8 cellular contexts compared by ENCODE assay signal in the genomic region with DNA sequence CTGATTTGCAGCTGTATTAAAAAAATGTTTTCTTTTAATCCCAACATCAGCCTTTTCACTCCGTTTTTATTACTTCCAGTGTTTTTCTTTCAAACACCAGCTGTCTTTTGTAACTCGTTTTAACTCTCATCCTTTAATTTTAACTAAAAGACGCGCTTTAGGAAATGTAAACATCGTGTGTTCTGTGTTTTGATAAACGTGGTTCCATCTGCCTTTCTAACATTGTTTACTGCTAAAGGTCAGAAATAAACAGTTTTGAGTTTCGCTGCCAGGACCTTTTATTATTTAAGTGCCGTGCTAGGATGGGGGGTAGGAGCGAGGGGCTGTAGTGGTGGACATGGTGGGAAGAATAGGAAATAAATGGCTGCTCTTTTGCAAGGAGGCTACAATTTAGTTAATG. TPM values are rescaled to one million over a fixed set of nuclear protein-coding genes. Genes with fewer than 3 reads are reported as not detected.
DNase-seq lines count a peak whose midpoint lies in the region; ATAC-seq and TF ChIP-seq lines count a peak whose summit lies in the region.

No MANE protein-coding gene starts in this region.

- H3K36me3 Mint-ChIP-seq in CD8-positive, alpha-beta memory T cell, result peaks cover 6 to 18% (median 7%) of the 10 kb centered on the region in 3 donors

- H3K36me3 ChIP-seq in CD8-positive, alpha-beta memory T cell (ENCODE audit: insufficient read depth, low read length), result no peaks in the 10 kb centered on the region
- H3K36me3 ChIP-seq in NT2/D1 (ENCODE audit: insufficient read depth, insufficient read length, low read length) (peaks cover 12% of the 10 kb centered on the region), endocrine pancreas (ENCODE audit: control insufficient read depth, insufficient read depth, low read length) (no peaks in the 10 kb centered on the region), neutrophil (no peaks in the 10 kb centered on the region)

- no peak for DNase-seq in CD8-positive, alpha-beta memory T cell
- DNase-seq in NT2/D1 (ENCODE audit: low read depth, low spot score) (no peak), cerebellar cortex (ENCODE audit: low spot score) (no peak)

- peak overlapping the region; percentile 89 to 98 (median 95) for H3K4me3 Mint-ChIP-seq in CD8-positive, alpha-beta memory T cell

- H3K27me3 Mint-ChIP-seq in CD8-positive, alpha-beta memory T cell, result no peaks in the 10 kb centered on the region

- no peaks in the 10 kb centered on the region for H3K9me3 Mint-ChIP-seq in CD8-positive, alpha-beta memory T cell

- no peaks in the 10 kb centered on the region for H3K27me3 ChIP-seq in CD8-positive, alpha-beta memory T cell (ENCODE audit: insufficient read depth, low read length, poor library complexity, severe bottlenecking)
- H3K27me3 ChIP-seq in NT2/D1 (ENCODE audit: insufficient read depth, insufficient read length) (no peaks in the 10 kb centered on the region), endocrine pancreas (ENCODE audit: control insufficient read depth, insufficient read depth, low read length) (no peaks in the 10 kb centered on the region), neutrophil (peaks cover 24% of the 10 kb centered on the region)

- H3K4me1 Mint-ChIP-seq in CD8-positive, alpha-beta memory T cell, result peaks cover 27 to 49% (median 35%) of the 10 kb centered on the region in 3 donors

- H3K27ac Mint-ChIP-seq in CD8-positive, alpha-beta memory T cell, result peak overlapping the region; percentile 13 to 99 (median 95)

- POLR2A ChIA-PET in CD8-positive, alpha-beta memory T cell (lab: Charles Lee), result interaction anchor here (0.5 to 0.7 kb wide), 5 partner anchors 9 to 531 kb away, joined by 3 to 4 read pairs (median 3); a partner anchor contains a TSS

- no peaks in the 10 kb centered on the region for H3K9me3 ChIP-seq in CD8-positive, alpha-beta memory T cell (ENCODE audit: low read length)
- H3K9me3 ChIP-seq in NT2/D1 (ENCODE audit: insufficient read depth, low read length) (no peaks in the 10 kb centered on the region), endocrine pancreas (ENCODE audit: control insufficient read depth, low read length) (no peaks in the 10 kb centered on the region), neutrophil (no peaks in the 10 kb centered on the region)

- ATAC-seq in HG03342 (IDR thresholded peaks at IDR 0.05; ENCODE audit: unreplicated experiment) (no peak), HG03280 (IDR thresholded peaks at IDR 0.05; ENCODE audit: unreplicated experiment) (no peak), HG02840 (IDR thresholded peaks at IDR 0.05; ENCODE audit: low FRiP score, unreplicated experiment) (no peak)

- peaks cover 21% of the 10 kb centered on the region for H3K4me1 ChIP-seq in CD8-positive, alpha-beta memory T cell (ENCODE audit: insufficient read depth, low read length)
- H3K4me1 ChIP-seq in NT2/D1 (ENCODE audit: insufficient read depth, insufficient read length), result no peaks in the 10 kb centered on the region
- H3K4me1 ChIP-seq in endocrine pancreas (ENCODE audit: control insufficient read depth, insufficient read depth, low read length), result peaks cover 7% of the 10 kb centered on the region
- peaks cover 22 to 23% of the 10 kb centered on the region in 2 experiments for H3K4me1 ChIP-seq in neutrophil (ENCODE audit: control insufficient read depth in 1 of 2, insufficient read depth in 1 of 2, low read depth in 1 of 2, low read length in 1 of 2)

- H3K9ac ChIP-seq in NT2/D1 (ENCODE audit: insufficient read length, low read depth) (peak overlapping the region; percentile 17), endocrine pancreas (ENCODE audit: control insufficient read depth, insufficient read depth, low read length) (peak overlapping the region; percentile 62)

- CTCF ChIA-PET in CD8-positive, alpha-beta memory T cell (lab: Charles Lee), result interaction anchor here (0.7 to 4.8 kb wide), 6 partner anchors 60 to 271 kb away, joined by 3 to 45 read pairs (median 8); no protein-coding TSS in a partner anchor

- peak overlapping the region; percentile 81 for H3K27ac ChIP-seq in CD8-positive, alpha-beta memory T cell (ENCODE audit: low read depth, low read length)
- peak overlapping the region; percentile 86 for H3K27ac ChIP-seq in neutrophil

- TF ChIP-seq CTCF in neutrophil (IDR thresholded peaks at IDR 0.05), result no peak

- peak overlapping the region; percentile 96 for H3K4me3 ChIP-seq in CD8-positive, alpha-beta memory T cell (ENCODE audit: low read length)
- H3K4me3 ChIP-seq in NT2/D1 (ENCODE audit: insufficient read length, low read depth), result peak overlapping the region; percentile 75
- peak overlapping the region; percentile 96 for H3K4me3 ChIP-seq in endocrine pancreas (ENCODE audit: control insufficient read depth, insufficient read depth, low read length)
- peak overlapping the region; percentile 79 to 93 for H3K4me3 ChIP-seq in neutrophil (ENCODE audit: low read depth in 1 of 2, low read length in 1 of 2)

RNA-seq across cellular contexts. Expression of a gene that starts 1.5 kb away (rescaled TPM):
- 10 to 100 TPM; 18.0 to 21.1 TPM for total RNA-seq in CD8-positive, alpha-beta memory T cell
- polyA plus RNA-seq in CD8-positive, alpha-beta memory T cell, result 10.3 TPM
